1 cellular context compared by ENCODE assay signal in the genomic region with DNA sequence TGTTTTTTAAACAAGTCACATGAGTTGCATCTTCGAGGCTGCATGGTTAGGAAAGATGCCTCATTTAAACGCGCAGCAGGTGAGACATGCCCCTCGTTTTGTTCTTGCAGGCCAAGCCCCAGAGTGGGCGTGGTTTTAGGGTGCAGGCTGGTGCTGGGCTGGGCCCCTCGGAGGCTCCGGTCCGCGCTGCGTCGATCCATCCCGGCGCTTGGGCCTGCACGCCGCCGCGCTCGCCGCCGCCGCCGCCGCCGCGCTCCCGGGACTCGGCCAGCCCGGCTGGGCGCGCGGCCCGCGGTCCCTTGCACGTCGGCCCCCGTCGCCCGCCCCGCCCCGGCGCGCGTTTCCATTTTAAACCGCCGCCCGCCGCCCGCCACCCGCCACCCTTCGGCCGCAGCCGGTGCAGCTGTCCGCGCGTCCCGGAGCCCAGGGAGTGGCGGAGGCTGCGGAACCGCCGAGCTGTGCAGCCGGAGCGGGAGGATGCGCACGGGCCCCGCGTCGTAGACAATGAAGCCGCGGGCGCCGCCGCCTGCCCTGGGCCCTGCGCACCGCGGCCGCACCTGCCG.
TF ChIP-seq lines count a peak whose summit lies in the region.

No MANE protein-coding gene starts in this region.

TF ChIP-seq in HepG2, 621 proteins besides CTCF, POLR2A, EP300 and RAD21 (continued from another document and continues in another):
- TF ChIP-seq, protein P1, sequence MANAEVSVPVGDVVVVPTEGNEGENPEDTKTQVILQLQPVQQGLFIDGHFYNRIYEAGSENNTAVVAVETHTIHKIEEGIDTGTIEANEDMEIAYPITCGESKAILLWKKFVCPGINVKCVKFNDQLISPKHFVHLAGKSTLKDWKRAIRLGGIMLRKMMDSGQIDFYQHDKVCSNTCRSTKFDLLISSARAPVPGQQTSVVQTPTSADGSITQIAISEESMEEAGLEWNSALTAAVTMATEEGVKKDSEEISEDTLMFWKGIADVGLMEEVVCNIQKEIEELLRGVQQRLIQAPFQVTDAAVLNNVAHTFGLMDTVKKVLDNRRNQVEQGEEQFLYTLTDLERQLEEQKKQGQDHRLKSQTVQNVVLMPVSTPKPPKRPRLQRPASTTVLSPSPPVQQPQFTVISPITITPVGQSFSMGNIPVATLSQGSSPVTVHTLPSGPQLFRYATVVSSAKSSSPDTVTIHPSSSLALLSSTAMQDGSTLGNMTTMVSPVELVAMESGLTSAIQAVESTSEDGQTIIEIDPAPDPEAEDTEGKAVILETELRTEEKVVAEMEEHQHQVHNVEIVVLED (CRISPR knock-in tag; IDR thresholded peaks at IDR 0.05; ENCODE audit: borderline replicate concordance) = peak; percentile 58; the same call in 1 of the 2 replicates
- no peak for TF ChIP-seq SMYD3 (CRISPR knock-in tag; IDR thresholded peaks at IDR 0.05)
- TF ChIP-seq ZNF530 (CRISPR knock-in tag; IDR thresholded peaks at IDR 0.05; ENCODE audit: low read depth) = no peak
- TF ChIP-seq RNF2 (conservative IDR thresholded peaks at IDR 0.05; ENCODE audit: low read depth) = no peak
- TF ChIP-seq, protein P2, sequence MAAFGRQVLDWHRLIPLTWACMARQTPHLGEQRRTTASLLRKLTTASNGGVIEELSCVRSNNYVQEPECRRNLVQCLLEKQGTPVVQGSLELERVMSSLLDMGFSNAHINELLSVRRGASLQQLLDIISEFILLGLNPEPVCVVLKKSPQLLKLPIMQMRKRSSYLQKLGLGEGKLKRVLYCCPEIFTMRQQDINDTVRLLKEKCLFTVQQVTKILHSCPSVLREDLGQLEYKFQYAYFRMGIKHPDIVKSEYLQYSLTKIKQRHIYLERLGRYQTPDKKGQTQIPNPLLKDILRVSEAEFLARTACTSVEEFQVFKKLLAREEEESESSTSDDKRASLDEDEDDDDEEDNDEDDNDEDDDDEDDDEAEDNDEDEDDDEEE (CRISPR knock-in tag; IDR thresholded peaks at IDR 0.05) = no peak
- TF ChIP-seq, protein P3, sequence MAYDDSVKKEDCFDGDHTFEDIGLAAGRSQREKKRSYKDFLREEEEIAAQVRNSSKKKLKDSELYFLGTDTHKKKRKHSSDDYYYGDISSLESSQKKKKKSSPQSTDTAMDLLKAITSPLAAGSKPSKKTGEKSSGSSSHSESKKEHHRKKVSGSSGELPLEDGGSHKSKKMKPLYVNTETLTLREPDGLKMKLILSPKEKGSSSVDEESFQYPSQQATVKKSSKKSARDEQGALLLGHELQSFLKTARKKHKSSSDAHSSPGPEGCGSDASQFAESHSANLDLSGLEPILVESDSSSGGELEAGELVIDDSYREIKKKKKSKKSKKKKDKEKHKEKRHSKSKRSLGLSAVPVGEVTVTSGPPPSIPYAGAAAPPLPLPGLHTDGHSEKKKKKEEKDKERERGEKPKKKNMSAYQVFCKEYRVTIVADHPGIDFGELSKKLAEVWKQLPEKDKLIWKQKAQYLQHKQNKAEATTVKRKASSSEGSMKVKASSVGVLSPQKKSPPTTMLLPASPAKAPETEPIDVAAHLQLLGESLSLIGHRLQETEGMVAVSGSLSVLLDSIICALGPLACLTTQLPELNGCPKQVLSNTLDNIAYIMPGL (CRISPR knock-in tag; IDR thresholded peaks at IDR 0.05; ENCODE audit: borderline replicate concordance in 1 of 2, low read depth in 1 of 2) = peak in 1 of 2 experiments; percentile 29; a peak in 1 of 4 replicates
- TF ChIP-seq SP5 (CRISPR knock-in tag; IDR thresholded peaks at IDR 0.05; ENCODE audit: borderline replicate concordance, low read depth) = 0 out of 2 replicates have a peak, but pooled peaks have one; percentile 27
- no peak for TF ChIP-seq FOXK2 (IDR thresholded peaks at IDR 0.05)
- TF ChIP-seq MIER2 (CRISPR knock-in tag; IDR thresholded peaks at IDR 0.05) = no peak
- TF ChIP-seq ADNP (CRISPR knock-in tag; IDR thresholded peaks at IDR 0.05) = no peak
- TF ChIP-seq TBL1XR1 (IDR thresholded peaks at IDR 0.05; ENCODE audit: borderline replicate concordance, low read length, partially characterized antibody) = no peak
- TF ChIP-seq XRCC5 (optimal IDR thresholded peaks at IDR 0.05; ENCODE audit: low read length) = peak; percentile 52
- no peak for TF ChIP-seq CEBPG (CRISPR knock-in tag; IDR thresholded peaks at IDR 0.05)
- TF ChIP-seq TCF7L2 (IDR thresholded peaks at IDR 0.05; ENCODE audit: low read depth, low read length) = no peak
- TF ChIP-seq HOXA3 (CRISPR knock-in tag; IDR thresholded peaks at IDR 0.05) = peak; percentile 71
- 0 out of 2 replicates have a peak, but pooled peaks have one; percentile 38 for TF ChIP-seq ZNF431 (CRISPR knock-in tag; IDR thresholded peaks at IDR 0.05; ENCODE audit: borderline replicate concordance, low read depth)
- TF ChIP-seq SP1 (IDR thresholded peaks at IDR 0.05) = no peak
- TF ChIP-seq SP1 (CRISPR knock-in tag; IDR thresholded peaks at IDR 0.05) = peak; percentile 65; the same call in 1 of the 2 replicates
- TF ChIP-seq, protein P4, sequence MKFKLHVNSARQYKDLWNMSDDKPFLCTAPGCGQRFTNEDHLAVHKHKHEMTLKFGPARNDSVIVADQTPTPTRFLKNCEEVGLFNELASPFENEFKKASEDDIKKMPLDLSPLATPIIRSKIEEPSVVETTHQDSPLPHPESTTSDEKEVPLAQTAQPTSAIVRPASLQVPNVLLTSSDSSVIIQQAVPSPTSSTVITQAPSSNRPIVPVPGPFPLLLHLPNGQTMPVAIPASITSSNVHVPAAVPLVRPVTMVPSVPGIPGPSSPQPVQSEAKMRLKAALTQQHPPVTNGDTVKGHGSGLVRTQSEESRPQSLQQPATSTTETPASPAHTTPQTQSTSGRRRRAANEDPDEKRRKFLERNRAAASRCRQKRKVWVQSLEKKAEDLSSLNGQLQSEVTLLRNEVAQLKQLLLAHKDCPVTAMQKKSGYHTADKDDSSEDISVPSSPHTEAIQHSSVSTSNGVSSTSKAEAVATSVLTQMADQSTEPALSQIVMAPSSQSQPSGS (CRISPR knock-in tag; IDR thresholded peaks at IDR 0.05) = no peak
- no peak for TF ChIP-seq ESRRA (CRISPR knock-in tag; IDR thresholded peaks at IDR 0.05; ENCODE audit: low read depth)
- TF ChIP-seq, protein P5, sequence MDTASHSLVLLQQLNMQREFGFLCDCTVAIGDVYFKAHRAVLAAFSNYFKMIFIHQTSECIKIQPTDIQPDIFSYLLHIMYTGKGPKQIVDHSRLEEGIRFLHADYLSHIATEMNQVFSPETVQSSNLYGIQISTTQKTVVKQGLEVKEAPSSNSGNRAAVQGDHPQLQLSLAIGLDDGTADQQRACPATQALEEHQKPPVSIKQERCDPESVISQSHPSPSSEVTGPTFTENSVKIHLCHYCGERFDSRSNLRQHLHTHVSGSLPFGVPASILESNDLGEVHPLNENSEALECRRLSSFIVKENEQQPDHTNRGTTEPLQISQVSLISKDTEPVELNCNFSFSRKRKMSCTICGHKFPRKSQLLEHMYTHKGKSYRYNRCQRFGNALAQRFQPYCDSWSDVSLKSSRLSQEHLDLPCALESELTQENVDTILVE (CRISPR knock-in tag; IDR thresholded peaks at IDR 0.05) = no peak
- no peak for TF ChIP-seq SOX13 (IDR thresholded peaks at IDR 0.05)
- TF ChIP-seq SOX13 (CRISPR knock-in tag; conservative IDR thresholded peaks at IDR 0.05 in 1 of 2, IDR thresholded peaks at IDR 0.05 in 1 of 2) = peak in 1 of 2 experiments; percentile 11; a peak in 1 of 4 replicates
- TF ChIP-seq, protein P6, sequence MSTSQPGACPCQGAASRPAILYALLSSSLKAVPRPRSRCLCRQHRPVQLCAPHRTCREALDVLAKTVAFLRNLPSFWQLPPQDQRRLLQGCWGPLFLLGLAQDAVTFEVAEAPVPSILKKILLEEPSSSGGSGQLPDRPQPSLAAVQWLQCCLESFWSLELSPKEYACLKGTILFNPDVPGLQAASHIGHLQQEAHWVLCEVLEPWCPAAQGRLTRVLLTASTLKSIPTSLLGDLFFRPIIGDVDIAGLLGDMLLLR (CRISPR knock-in tag; IDR thresholded peaks at IDR 0.05) = no peak
- TF ChIP-seq, protein P7, sequence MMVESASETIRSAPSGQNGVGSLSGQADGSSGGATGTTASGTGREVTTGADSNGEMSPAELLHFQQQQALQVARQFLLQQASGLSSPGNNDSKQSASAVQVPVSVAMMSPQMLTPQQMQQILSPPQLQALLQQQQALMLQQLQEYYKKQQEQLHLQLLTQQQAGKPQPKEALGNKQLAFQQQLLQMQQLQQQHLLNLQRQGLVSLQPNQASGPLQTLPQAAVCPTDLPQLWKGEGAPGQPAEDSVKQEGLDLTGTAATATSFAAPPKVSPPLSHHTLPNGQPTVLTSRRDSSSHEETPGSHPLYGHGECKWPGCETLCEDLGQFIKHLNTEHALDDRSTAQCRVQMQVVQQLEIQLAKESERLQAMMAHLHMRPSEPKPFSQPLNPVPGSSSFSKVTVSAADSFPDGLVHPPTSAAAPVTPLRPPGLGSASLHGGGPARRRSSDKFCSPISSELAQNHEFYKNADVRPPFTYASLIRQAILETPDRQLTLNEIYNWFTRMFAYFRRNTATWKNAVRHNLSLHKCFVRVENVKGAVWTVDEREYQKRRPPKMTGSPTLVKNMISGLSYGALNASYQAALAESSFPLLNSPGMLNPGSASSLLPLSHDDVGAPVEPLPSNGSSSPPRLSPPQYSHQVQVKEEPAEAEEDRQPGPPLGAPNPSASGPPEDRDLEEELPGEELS (CRISPR knock-in tag; IDR thresholded peaks at IDR 0.05) = no peak
- TF ChIP-seq ZNF34 (CRISPR knock-in tag; IDR thresholded peaks at IDR 0.05; ENCODE audit: borderline replicate concordance) = no peak
- TF ChIP-seq, protein P8, sequence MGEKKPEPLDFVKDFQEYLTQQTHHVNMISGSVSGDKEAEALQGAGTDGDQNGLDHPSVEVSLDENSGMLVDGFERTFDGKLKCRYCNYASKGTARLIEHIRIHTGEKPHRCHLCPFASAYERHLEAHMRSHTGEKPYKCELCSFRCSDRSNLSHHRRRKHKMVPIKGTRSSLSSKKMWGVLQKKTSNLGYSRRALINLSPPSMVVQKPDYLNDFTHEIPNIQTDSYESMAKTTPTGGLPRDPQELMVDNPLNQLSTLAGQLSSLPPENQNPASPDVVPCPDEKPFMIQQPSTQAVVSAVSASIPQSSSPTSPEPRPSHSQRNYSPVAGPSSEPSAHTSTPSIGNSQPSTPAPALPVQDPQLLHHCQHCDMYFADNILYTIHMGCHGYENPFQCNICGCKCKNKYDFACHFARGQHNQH (CRISPR knock-in tag; IDR thresholded peaks at IDR 0.05) = no peak
- TF ChIP-seq, protein P9, sequence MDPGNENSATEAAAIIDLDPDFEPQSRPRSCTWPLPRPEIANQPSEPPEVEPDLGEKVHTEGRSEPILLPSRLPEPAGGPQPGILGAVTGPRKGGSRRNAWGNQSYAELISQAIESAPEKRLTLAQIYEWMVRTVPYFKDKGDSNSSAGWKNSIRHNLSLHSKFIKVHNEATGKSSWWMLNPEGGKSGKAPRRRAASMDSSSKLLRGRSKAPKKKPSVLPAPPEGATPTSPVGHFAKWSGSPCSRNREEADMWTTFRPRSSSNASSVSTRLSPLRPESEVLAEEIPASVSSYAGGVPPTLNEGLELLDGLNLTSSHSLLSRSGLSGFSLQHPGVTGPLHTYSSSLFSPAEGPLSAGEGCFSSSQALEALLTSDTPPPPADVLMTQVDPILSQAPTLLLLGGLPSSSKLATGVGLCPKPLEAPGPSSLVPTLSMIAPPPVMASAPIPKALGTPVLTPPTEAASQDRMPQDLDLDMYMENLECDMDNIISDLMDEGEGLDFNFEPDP (CRISPR knock-in tag; conservative IDR thresholded peaks at IDR 0.05) = 0 out of 2 replicates have a peak, but pooled peaks have one; percentile 45
- TF ChIP-seq ZNF3 (CRISPR knock-in tag; IDR thresholded peaks at IDR 0.05) = no peak
- no peak for TF ChIP-seq ZNF558 (CRISPR knock-in tag; IDR thresholded peaks at IDR 0.05; ENCODE audit: borderline replicate concordance)
- no peak for TF ChIP-seq MAF1 (CRISPR knock-in tag; IDR thresholded peaks at IDR 0.05; ENCODE audit: borderline replicate concordance)
- no peak for TF ChIP-seq MEIS2 (CRISPR knock-in tag; IDR thresholded peaks at IDR 0.05)
- no peak for TF ChIP-seq ZBTB3 (CRISPR knock-in tag; IDR thresholded peaks at IDR 0.05; ENCODE audit: borderline replicate concordance, low read depth)
- no peak for TF ChIP-seq RARA (CRISPR knock-in tag; IDR thresholded peaks at IDR 0.05)
- TF ChIP-seq, protein P10, sequence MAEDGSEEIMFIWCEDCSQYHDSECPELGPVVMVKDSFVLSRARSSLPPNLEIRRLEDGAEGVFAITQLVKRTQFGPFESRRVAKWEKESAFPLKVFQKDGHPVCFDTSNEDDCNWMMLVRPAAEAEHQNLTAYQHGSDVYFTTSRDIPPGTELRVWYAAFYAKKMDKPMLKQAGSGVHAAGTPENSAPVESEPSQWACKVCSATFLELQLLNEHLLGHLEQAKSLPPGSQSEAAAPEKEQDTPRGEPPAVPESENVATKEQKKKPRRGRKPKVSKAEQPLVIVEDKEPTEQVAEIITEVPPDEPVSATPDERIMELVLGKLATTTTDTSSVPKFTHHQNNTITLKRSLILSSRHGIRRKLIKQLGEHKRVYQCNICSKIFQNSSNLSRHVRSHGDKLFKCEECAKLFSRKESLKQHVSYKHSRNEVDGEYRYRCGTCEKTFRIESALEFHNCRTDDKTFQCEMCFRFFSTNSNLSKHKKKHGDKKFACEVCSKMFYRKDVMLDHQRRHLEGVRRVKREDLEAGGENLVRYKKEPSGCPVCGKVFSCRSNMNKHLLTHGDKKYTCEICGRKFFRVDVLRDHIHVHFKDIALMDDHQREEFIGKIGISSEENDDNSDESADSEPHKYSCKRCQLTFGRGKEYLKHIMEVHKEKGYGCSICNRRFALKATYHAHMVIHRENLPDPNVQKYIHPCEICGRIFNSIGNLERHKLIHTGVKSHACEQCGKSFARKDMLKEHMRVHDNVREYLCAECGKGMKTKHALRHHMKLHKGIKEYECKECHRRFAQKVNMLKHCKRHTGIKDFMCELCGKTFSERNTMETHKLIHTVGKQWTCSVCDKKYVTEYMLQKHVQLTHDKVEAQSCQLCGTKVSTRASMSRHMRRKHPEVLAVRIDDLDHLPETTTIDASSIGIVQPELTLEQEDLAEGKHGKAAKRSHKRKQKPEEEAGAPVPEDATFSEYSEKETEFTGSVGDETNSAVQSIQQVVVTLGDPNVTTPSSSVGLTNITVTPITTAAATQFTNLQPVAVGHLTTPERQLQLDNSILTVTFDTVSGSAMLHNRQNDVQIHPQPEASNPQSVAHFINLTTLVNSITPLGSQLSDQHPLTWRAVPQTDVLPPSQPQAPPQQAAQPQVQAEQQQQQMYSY (CRISPR knock-in tag; IDR thresholded peaks at IDR 0.05) = peak; percentile 98
- peak; percentile 8; the same call in 1 of the 2 replicates for TF ChIP-seq ZNF225 (CRISPR knock-in tag; IDR thresholded peaks at IDR 0.05)
- no peak for TF ChIP-seq ZNF780A (CRISPR knock-in tag; IDR thresholded peaks at IDR 0.05)
- TF ChIP-seq YY1 (IDR thresholded peaks at IDR 0.05; ENCODE audit: insufficient read depth, insufficient replicate concordance, low read depth, low read length) = peak; percentile 59
- TF ChIP-seq ZNF432 (CRISPR knock-in tag; IDR thresholded peaks at IDR 0.05; ENCODE audit: borderline replicate concordance) = no peak
- TF ChIP-seq, protein P11, sequence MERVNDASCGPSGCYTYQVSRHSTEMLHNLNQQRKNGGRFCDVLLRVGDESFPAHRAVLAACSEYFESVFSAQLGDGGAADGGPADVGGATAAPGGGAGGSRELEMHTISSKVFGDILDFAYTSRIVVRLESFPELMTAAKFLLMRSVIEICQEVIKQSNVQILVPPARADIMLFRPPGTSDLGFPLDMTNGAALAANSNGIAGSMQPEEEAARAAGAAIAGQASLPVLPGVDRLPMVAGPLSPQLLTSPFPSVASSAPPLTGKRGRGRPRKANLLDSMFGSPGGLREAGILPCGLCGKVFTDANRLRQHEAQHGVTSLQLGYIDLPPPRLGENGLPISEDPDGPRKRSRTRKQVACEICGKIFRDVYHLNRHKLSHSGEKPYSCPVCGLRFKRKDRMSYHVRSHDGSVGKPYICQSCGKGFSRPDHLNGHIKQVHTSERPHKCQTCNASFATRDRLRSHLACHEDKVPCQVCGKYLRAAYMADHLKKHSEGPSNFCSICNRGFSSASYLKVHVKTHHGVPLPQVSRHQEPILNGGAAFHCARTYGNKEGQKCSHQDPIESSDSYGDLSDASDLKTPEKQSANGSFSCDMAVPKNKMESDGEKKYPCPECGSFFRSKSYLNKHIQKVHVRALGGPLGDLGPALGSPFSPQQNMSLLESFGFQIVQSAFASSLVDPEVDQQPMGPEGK (CRISPR knock-in tag; IDR thresholded peaks at IDR 0.05) = no peak
- TF ChIP-seq ZNF788 (CRISPR knock-in tag; IDR thresholded peaks at IDR 0.05; ENCODE audit: borderline replicate concordance) = peak; percentile 28; the same call in 1 of the 2 replicates
- no peak for TF ChIP-seq ZNF335 (CRISPR knock-in tag; IDR thresholded peaks at IDR 0.05)
